10 cellular contexts compared by ENCODE assay signal in genomic region chr4:39046243-39046642, GRCh38. TPM values are rescaled to one million over a fixed set of nuclear protein-coding genes. Genes with fewer than 3 reads are reported as not detected.
DNase-seq lines count a peak whose midpoint lies in the region; ATAC-seq and TF ChIP-seq lines count a peak whose summit lies in the region.
"Had no signal": no experiment of that assay in that cellular context is flagged by ENCODE, and none has a peak within 500 bp of the region (broad histone marks: within the 10 kb centered on the region; RNA-seq: fewer than 3 reads in every experiment).

No MANE protein-coding gene starts in this region.

- CTCF ChIA-PET in PC-3 (lab: Charles Lee) = interaction anchor here (1.1 kb wide), 1 partner anchor 58 kb away, joined by 4 read pairs; no protein-coding TSS in a partner anchor

- POLR2A ChIA-PET in PC-3 (lab: Charles Lee; ENCODE audit: unreplicated experiment) = interaction anchor here (0.6 kb wide), 1 partner anchor 469 kb away, joined by 3 read pairs; no protein-coding TSS in a partner anchor

- H4K20me1 ChIP-seq in PC-3 (ENCODE audit: low read length) = peaks cover 4% of the 10 kb centered on the region; the same call in 1 of the 2 replicates

- H3K27ac ChIP-seq in PC-3 (ENCODE audit: low read length) (peak overlapping the region; percentile 95), rectal smooth muscle tissue (ENCODE audit: low read depth, low read length) (peak overlapping the region; percentile 94), WERI-Rb-1 (no peak overlapping the region)

- no peaks in the 10 kb centered on the region for H3K9me2 ChIP-seq in PC-3 (replicated peaks; ENCODE audit: low read length)

- H3K27ac Mint-ChIP-seq in effector memory CD8-positive, alpha-beta T cell = peak overlapping the region; percentile 92 to 94

- no peaks in the 10 kb centered on the region for H3K27me3 Mint-ChIP-seq in effector memory CD8-positive, alpha-beta T cell

- H3K4me3 Mint-ChIP-seq in effector memory CD8-positive, alpha-beta T cell = peak overlapping the region; percentile 86 to 88

- H3K36me3 ChIP-seq in PC-3 (ENCODE audit: low read depth, low read length) = 0 out of 2 replicates have a peak, but pooled peaks cover 4% of the 10 kb centered on the region
- no peaks in the 10 kb centered on the region for H3K36me3 ChIP-seq in rectal smooth muscle tissue (ENCODE audit: control insufficient read depth, insufficient read depth, low read length)
- H3K36me3 ChIP-seq in WERI-Rb-1 = no peaks in the 10 kb centered on the region
- H3K36me3 ChIP-seq: tibial artery had no signal

- ATAC-seq in PC-3 (peak; percentile 5; the same call in 1 of the 2 replicates), GM18511 (IDR thresholded peaks at IDR 0.05; ENCODE audit: unreplicated experiment) (no peak), GM21423 (IDR thresholded peaks at IDR 0.05; ENCODE audit: unreplicated experiment) (no peak)
- no peak for ATAC-seq in effector memory CD8-positive, alpha-beta T cell (replicated peaks)

- H3K9me3 ChIP-seq in PC-3 (ENCODE audit: low read length) = no peaks in the 10 kb centered on the region
- H3K9me3 ChIP-seq in WERI-Rb-1 (ENCODE audit: severe bottlenecking) = no peaks in the 10 kb centered on the region
- H3K9me3 ChIP-seq: tibial artery had no signal

- no peak overlapping the region for H2AFZ ChIP-seq in PC-3 (ENCODE audit: low read length)

- no peaks in the 10 kb centered on the region for H3K9me3 Mint-ChIP-seq in effector memory CD8-positive, alpha-beta T cell

- intact Hi-C loops in PC-3 (cut with micrococcal nuclease) = loop anchor here (2.0 kb wide), 1 partner anchor 89 kb away; no protein-coding TSS in a partner anchor

- DNase-seq in GM12865 (ENCODE audit: low read depth) (peak; percentile 51), PC-3 (peak; percentile 74), WERI-Rb-1 (no peak), GM13976 (ENCODE audit: low spot score) (no peak)
- DNase-seq in effector memory CD8-positive, alpha-beta T cell = no peak
- DNase-seq: tibial artery had no signal

- H3K4me3 ChIP-seq in GM12865 (ENCODE audit: low read depth, low read length) = peak overlapping the region; percentile 88
- H3K4me3 ChIP-seq in PC-3 (ENCODE audit: low read length) = peak overlapping the region; percentile 88
- peak overlapping the region; percentile 37 for H3K4me3 ChIP-seq in rectal smooth muscle tissue (ENCODE audit: low read length)
- no peak overlapping the region for H3K4me3 ChIP-seq in WERI-Rb-1 (ENCODE audit: low read depth, low read length)

- H3K9ac ChIP-seq in PC-3 (ENCODE audit: low read length) (peak overlapping the region; percentile 87), rectal smooth muscle tissue (ENCODE audit: low read length) (no peak overlapping the region)

- peaks cover 9% of the 10 kb centered on the region for H3F3A ChIP-seq in PC-3 (ENCODE audit: low read length, unreplicated experiment)

- TF ChIP-seq CTCF in GM12865 (IDR thresholded peaks at IDR 0.05; ENCODE audit: insufficient read depth, low read depth, low read length, missing control alignments) = no peak
- no peak for TF ChIP-seq CTCF in PC-3 (conservative IDR thresholded peaks at IDR 0.05; ENCODE audit: low read depth, low read length)
- no peak for TF ChIP-seq CTCF in WERI-Rb-1 (IDR thresholded peaks at IDR 0.05; ENCODE audit: low read depth, low read length)
- TF ChIP-seq CTCF in GM13976 (IDR thresholded peaks at IDR 0.05; ENCODE audit: borderline replicate concordance, control extremely low read depth, extremely low read depth, insufficient read depth, missing control alignments) = no peak

- H3K4me2 ChIP-seq in PC-3 (ENCODE audit: low read length) = peak overlapping the region; percentile 87

- BruUV-seq in PC-3 (replicated peaks; lab: Mats Ljungman, UMichigan) = TSS peak; percentile 37

- peaks cover 20% of the 10 kb centered on the region for H3K36me3 Mint-ChIP-seq in effector memory CD8-positive, alpha-beta T cell (ENCODE audit: insufficient read depth)

- H3K27me3 ChIP-seq in PC-3 (ENCODE audit: low read length) = no peaks in the 10 kb centered on the region
- no peaks in the 10 kb centered on the region for H3K27me3 ChIP-seq in rectal smooth muscle tissue (ENCODE audit: control insufficient read depth, insufficient read depth, low read length)
- H3K27me3 ChIP-seq in WERI-Rb-1 (ENCODE audit: insufficient read depth, low read depth, severe bottlenecking) = no peaks in the 10 kb centered on the region
- H3K27me3 ChIP-seq: tibial artery had no signal

- H3K4me1 ChIP-seq in PC-3 (ENCODE audit: insufficient read depth, low read length) (peaks cover 46% of the 10 kb centered on the region), rectal smooth muscle tissue (ENCODE audit: control insufficient read depth, insufficient read depth, low read length) (peaks cover 12% of the 10 kb centered on the region)

- in situ Hi-C loops in GM13976 (cut with MboI; ENCODE audit: low sequenced_read_pairs, unreplicated experiment) = no loop called here

- peaks cover 61% of the 10 kb centered on the region for H3K79me2 ChIP-seq in PC-3 (ENCODE audit: low read length)

- H3K4me1 Mint-ChIP-seq in effector memory CD8-positive, alpha-beta T cell (ENCODE audit: low read depth in 2 of 2) = peaks cover 32% of the 10 kb centered on the region in 2 donors

RNA-seq across cellular contexts. Expression of gene TMEM156, which starts 14.0 kb away (rescaled TPM):
- total RNA-seq in PC-3 (2014; rRNA removed) = 32.1 and 41.5 TPM in 2 replicates
- total RNA-seq: HT-29 had no signal

RNA-seq across cellular contexts. Expression of gene KLHL5, which starts 15.8 kb away (rescaled TPM):
- total RNA-seq in PC-3 (2014; rRNA removed) = 84.8 and 92.7 TPM in 2 replicates

Comparison
In these comparisons a context has a peak if more than half of its experiments do, and no peak if none do; other contexts are left out.
1. DNase-seq: peak in GM12865 (single experiment) and PC-3 (single experiment); none in effector memory CD8-positive, alpha-beta T cell (0 of 3), WERI-Rb-1 (single experiment) and GM13976 (single experiment).